Comparison of ENCODE assay signal across 8 cellular contexts in genomic region chr20:5127204-5127858, GRCh38. TPM values are rescaled to one million over a fixed set of nuclear protein-coding genes. Genes with fewer than 3 reads are reported as not detected.
A peak's percentile ranks its signal among the peaks of the same experiment; 100 is the strongest.
DNase-seq lines count a peak whose midpoint lies in the region; ATAC-seq and TF ChIP-seq lines count a peak whose summit lies in the region.

No MANE protein-coding gene starts in this region.

- peak; percentile 38 for DNase-seq in 8988T
- DNase-seq in NCI-H345 (lab: John Stamatoyannopoulos, UW): peak; percentile 79
- DNase-seq in activated CD4-positive, alpha-beta T cell treated with anti-CD3 and anti-CD28 coated beads, Interleukin-2, amount 50 U/mL, for 24 hours (ENCODE audit: low read depth in 1 of 2, low spot score in 1 of 2): peak; percentile 28 to 40
- peak in 6 of 10 donors; percentile 34 to 68 (median 41) for DNase-seq in dorsolateral prefrontal cortex
- peak; percentile 52 for DNase-seq in lung (ENCODE audit: low spot score)
- peak; percentile 39 for DNase-seq in stimulated activated CD8-positive, alpha-beta memory T cell treated with anti-CD3 and anti-CD28 coated beads, Interleukin-12 subunit alpha, Interleukin-12 subunit beta, amount 100 ng/mL, for 4 hours (ENCODE audit: low read depth)

- intact Hi-C loops in dorsolateral prefrontal cortex (cut with DNase I): loop anchor here in 1 of 2 donors (5.0 to 10.0 kb wide), 2 partner anchors 45 to 317 kb away; no protein-coding TSS in a partner anchor

- H3K27me3 ChIP-seq in dorsolateral prefrontal cortex (no peaks in the 10 kb centered on the region), lung (ENCODE audit: control insufficient read depth, insufficient read depth) (no peaks in the 10 kb centered on the region)

- ATAC-seq in GM18858 (IDR thresholded peaks at IDR 0.05; ENCODE audit: unreplicated experiment) (peak; percentile 31), HG03066 (IDR thresholded peaks at IDR 0.05; ENCODE audit: low read depth, unreplicated experiment) (peak; percentile 19), lung (ENCODE audit: insufficient read depth, low FRiP score) (no peak)

- no peak for TF ChIP-seq CTCF in dorsolateral prefrontal cortex (IDR thresholded peaks at IDR 0.05 in 54 of 56, conservative IDR thresholded peaks at IDR 0.05 in 2 of 56; ENCODE audit: low read depth in 1 of 56, partially characterized antibody in 56 of 56)
- no peak for TF ChIP-seq CTCF in lung (IDR thresholded peaks at IDR 0.05; ENCODE audit: control extremely low read depth, extremely low read depth)

- peak overlapping the region; percentile 55 to 98 (median 94) for H3K27ac ChIP-seq in dorsolateral prefrontal cortex
- peak overlapping the region; percentile 98 to 99 for H3K27ac ChIP-seq in lung (ENCODE audit: low read depth in 1 of 2, low read length in 1 of 2)

- 0% methylated on average over 44 of the region's 44 CpGs for WGBS in lung, 2 donors

- H3K4me1 ChIP-seq in lung (ENCODE audit: control insufficient read depth in 2 of 2, insufficient read depth in 2 of 2, low read length in 2 of 2): peaks cover 2 to 11% of the 10 kb centered on the region in 2 donors

- H3K36me3 ChIP-seq in lung (ENCODE audit: control insufficient read depth in 2 of 2, insufficient read depth in 2 of 2, low read length in 2 of 2): peaks cover 0 to 2% of the 10 kb centered on the region in 2 donors

- H3K9me3 ChIP-seq in lung (ENCODE audit: control insufficient read depth in 2 of 2, insufficient read depth in 1 of 2, low read length in 1 of 2): no peaks in the 10 kb centered on the region

- H3K4me3 ChIP-seq in dorsolateral prefrontal cortex (peak overlapping the region; percentile 68 to 99 (median 93)), lung (peak overlapping the region; percentile 92)

RNA-seq across cellular contexts. Expression of gene CDS2, which starts 0.5 kb away (rescaled TPM):
- total RNA-seq in dorsolateral prefrontal cortex (100 to 1,000 TPM; 103 to 195 (median 145) TPM), lung (10 to 100 TPM; 39.4 to 50.8 TPM)
- 10 to 100 TPM; 15.7 to 34.6 TPM for polyA plus RNA-seq in lung

RNA-seq across cellular contexts. Expression of gene PCNA, which starts 7.6 kb away (rescaled TPM):
- 10 to 100 TPM; 16.5 to 38.8 (median 26.1) TPM for total RNA-seq in dorsolateral prefrontal cortex
- 10 to 100 TPM; 47.9 to 50.0 TPM for total RNA-seq in lung
- polyA plus RNA-seq in lung: 10 to 100 TPM; 67.3 to 74.1 TPM

RNA-seq across cellular contexts. Expression of gene TMEM230, which starts 14.5 kb away (rescaled TPM):
- total RNA-seq in dorsolateral prefrontal cortex (100 to 1,000 TPM in 4 of 120 experiments, 10 to 100 TPM in 116; 56.1 to 113 (median 78.5) TPM), lung (10 to 100 TPM; 89.2 to 93.8 TPM)
- 100 to 1,000 TPM in 1 of 2 donors, 10 to 100 TPM in 1; 88.3 to 160 TPM for polyA plus RNA-seq in lung
